ENCODE assay signal across 20 cellular contexts in the genomic region with DNA sequence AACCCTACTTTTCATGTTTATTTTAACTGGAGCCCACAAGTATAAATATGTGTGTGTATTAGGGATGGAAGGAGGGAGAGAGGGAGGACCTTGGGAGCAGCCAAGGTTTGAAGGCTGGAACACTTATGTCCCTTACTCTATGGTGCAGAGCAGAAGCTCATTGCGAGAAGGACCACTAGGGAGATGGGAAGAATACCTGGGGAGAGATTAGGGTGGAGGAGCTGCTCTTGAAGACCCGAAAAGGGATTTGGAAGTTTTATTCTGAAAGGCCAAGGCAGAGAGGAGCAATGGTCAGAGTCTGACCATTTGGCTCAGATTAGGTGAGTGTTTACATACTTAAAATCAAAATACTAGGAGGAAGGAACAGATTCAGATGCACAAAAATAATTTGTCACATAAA. TPM values are rescaled to one million over a fixed set of nuclear protein-coding genes. Genes with fewer than 3 reads are reported as not detected.
A peak's percentile ranks its signal among the peaks of the same experiment; 100 is the strongest.
DNase-seq lines count a peak whose midpoint lies in the region; ATAC-seq and TF ChIP-seq lines count a peak whose summit lies in the region.
"Had no signal": no experiment of that assay in that cellular context is flagged by ENCODE, and none has a peak within 500 bp of the region (broad histone marks: within the 10 kb centered on the region; RNA-seq: fewer than 3 reads in every experiment).

No MANE protein-coding gene starts in this region.

- CTCF ChIA-PET in CD4-positive, alpha-beta memory T cell (lab: Charles Lee; ENCODE audit: partially characterized antibody): interaction anchor here (1.2 to 15.3 kb wide), 7 partner anchors 9 to 84 kb away, joined by 3 to 276 read pairs (median 69); partner anchors contain the start of gene CD2

- H3K27me3 ChIP-seq in CD4-positive, alpha-beta memory T cell (ENCODE audit: insufficient read depth, low read length): no peaks in the 10 kb centered on the region
- no peaks in the 10 kb centered on the region for H3K27me3 ChIP-seq in DND-41 (ENCODE audit: insufficient read depth, low read length, poor library complexity)
- H3K27me3 ChIP-seq: ovary, right lobe of liver, upper lobe of left lung had no signal

- H3K36me3 ChIP-seq in CD4-positive, alpha-beta memory T cell (ENCODE audit: insufficient read depth, low read length): peaks cover 66% of the 10 kb centered on the region
- no peaks in the 10 kb centered on the region for H3K36me3 ChIP-seq in DND-41 (ENCODE audit: insufficient read depth, low read length)
- H3K36me3 ChIP-seq: ovary, right lobe of liver, upper lobe of left lung had no signal

- peaks cover 81% of the 10 kb centered on the region for H3K4me1 ChIP-seq in CD4-positive, alpha-beta memory T cell (ENCODE audit: insufficient read depth, low read length)
- H3K4me1 ChIP-seq in DND-41 (ENCODE audit: insufficient read depth, low read length): peaks cover 66% of the 10 kb centered on the region

- H4K20me1 ChIP-seq in DND-41 (ENCODE audit: insufficient read depth, low read length): no peaks in the 10 kb centered on the region

- POLR2A ChIA-PET in CD4-positive, alpha-beta memory T cell (lab: Charles Lee; ENCODE audit: partially characterized antibody): interaction anchor here (0.9 to 33.0 kb wide), 12 partner anchors 0 to 344 kb away, joined by 3 to 1832 read pairs (median 6); partner anchors contain the start of genes CD2 and TTF2
- POLR2A ChIA-PET in naive thymus-derived CD8-positive, alpha-beta T cell (lab: Charles Lee): interaction anchor here (1.8 to 10.6 kb wide), 5 partner anchors 11 to 224 kb away, joined by 5 to 285 read pairs (median 25); partner anchors contain the start of gene CD2

- peak overlapping the region; percentile 76 to 94 (median 84) for H3K4me3 Mint-ChIP-seq in CD4-positive, alpha-beta memory T cell
- peak overlapping the region; percentile 30 to 91 (median 88) for H3K4me3 Mint-ChIP-seq in naive thymus-derived CD8-positive, alpha-beta T cell
- H3K4me3 Mint-ChIP-seq: GM23338 had no signal

- peaks cover 64 to 91% (median 74%) of the 10 kb centered on the region in 4 donors for H3K4me1 Mint-ChIP-seq in CD4-positive, alpha-beta memory T cell
- H3K4me1 Mint-ChIP-seq in naive thymus-derived CD8-positive, alpha-beta T cell: peaks cover 45 to 85% (median 81%) of the 10 kb centered on the region in 4 donors

- H3K9ac ChIP-seq in DND-41 (ENCODE audit: low read depth, low read length): peak overlapping the region; percentile 41

- H3K4me3 ChIP-seq in CD4-positive, alpha-beta memory T cell (ENCODE audit: low read length in 2 of 2): peak overlapping the region in 1 of 2 donors; percentile 27
- no peak overlapping the region for H3K4me3 ChIP-seq in DND-41 (ENCODE audit: low read depth in 1 of 2, low read length in 2 of 2)
- H3K4me3 ChIP-seq: coronary artery, GM23338, ovary, right lobe of liver, upper lobe of left lung had no signal

- no peaks in the 10 kb centered on the region for H3K9me3 Mint-ChIP-seq in CD4-positive, alpha-beta memory T cell
- H3K9me3 Mint-ChIP-seq in activated naive CD4-positive, alpha-beta T cell treated with anti-CD3 and anti-CD28 coated beads, Interleukin-2, amount 50 U/mL, for 72 hours: no peaks in the 10 kb centered on the region
- H3K9me3 Mint-ChIP-seq in naive thymus-derived CD8-positive, alpha-beta T cell: no peaks in the 10 kb centered on the region
- H3K9me3 Mint-ChIP-seq: GM23338 had no signal

- DNase-seq in CD4-positive, alpha-beta memory T cell: no peak
- DNase-seq in DND-41: no peak
- no peak for DNase-seq in activated naive CD4-positive, alpha-beta T cell treated with anti-CD3 and anti-CD28 coated beads, Interleukin-2, amount 50 U/mL, for 72 hours (ENCODE audit: low spot score in 2 of 2)
- DNase-seq in naive thymus-derived CD8-positive, alpha-beta T cell: no peak
- no peak for DNase-seq in DMS153 (lab: John Stamatoyannopoulos, UW)
- DNase-seq: activated CD4-positive, alpha-beta T cell treated with anti-CD3 and anti-CD28 coated beads, Interleukin-2, amount 50 U/mL, for 4 hours; activated gamma-delta T cell; Calu3; KBM-7; NCI-H1048; NCI-H2107; NCI-H510A; ovary; right lobe of liver; stimulated activated naive CD4-positive, alpha-beta T cell treated with Interleukin-2 at 50 U/mL for 16 hours; upper lobe of left lung had no signal

- H3K27ac Mint-ChIP-seq in CD4-positive, alpha-beta memory T cell: peak overlapping the region; percentile 97 to 99 (median 98)
- peak overlapping the region; percentile 100 for H3K27ac Mint-ChIP-seq in activated naive CD4-positive, alpha-beta T cell treated with anti-CD3 and anti-CD28 coated beads, Interleukin-2, amount 50 U/mL, for 72 hours
- H3K27ac Mint-ChIP-seq in naive thymus-derived CD8-positive, alpha-beta T cell: peak overlapping the region; percentile 97 to 99 (median 98)
- H3K27ac Mint-ChIP-seq: GM23338 had no signal

- no peaks in the 10 kb centered on the region for H3K9me3 ChIP-seq in CD4-positive, alpha-beta memory T cell (ENCODE audit: control insufficient read depth in 1 of 2, low read length in 2 of 2)
- no peaks in the 10 kb centered on the region for H3K9me3 ChIP-seq in DND-41 (ENCODE audit: insufficient read depth, low read length, severe bottlenecking)
- H3K9me3 ChIP-seq: ovary, right lobe of liver, upper lobe of left lung had no signal

- peaks cover 92% of the 10 kb centered on the region in 2 donors for H3K36me3 Mint-ChIP-seq in CD4-positive, alpha-beta memory T cell
- peaks cover 95 to 99% of the 10 kb centered on the region in 2 donors for H3K36me3 Mint-ChIP-seq in activated naive CD4-positive, alpha-beta T cell treated with anti-CD3 and anti-CD28 coated beads, Interleukin-2, amount 50 U/mL, for 72 hours
- H3K36me3 Mint-ChIP-seq in naive thymus-derived CD8-positive, alpha-beta T cell: peaks cover 29 to 88% (median 80%) of the 10 kb centered on the region in 3 donors

- no peaks in the 10 kb centered on the region for H3K79me2 ChIP-seq in DND-41 (ENCODE audit: insufficient read depth, low read length)

- peak overlapping the region; percentile 67 for H2AFZ ChIP-seq in DND-41 (ENCODE audit: low read depth, low read length)

- no peaks in the 10 kb centered on the region for H3K27me3 Mint-ChIP-seq in CD4-positive, alpha-beta memory T cell
- H3K27me3 Mint-ChIP-seq in naive thymus-derived CD8-positive, alpha-beta T cell: no peaks in the 10 kb centered on the region

- no peak for TF ChIP-seq CTCF in DND-41 (IDR thresholded peaks at IDR 0.05; ENCODE audit: borderline replicate concordance, extremely low read depth, low read length, poor library complexity, severe bottlenecking)

- H3K27ac ChIP-seq in CD4-positive, alpha-beta memory T cell (ENCODE audit: low read depth, low read length): peak overlapping the region; percentile 88
- H3K27ac ChIP-seq in DND-41 (ENCODE audit: low read length): peak overlapping the region; percentile 100
- H3K27ac ChIP-seq: coronary artery, ovary, right lobe of liver had no signal

- intact Hi-C loops in CD4-positive, alpha-beta memory T cell (cut with micrococcal nuclease): loop anchor here (10.0 kb wide), 1 partner anchor 387 kb away; the partner anchor contains the start of gene ATP1A1

- ATAC-seq in DND-41 (ENCODE audit: insufficient read depth, low read depth) (no peak), GM18498 (IDR thresholded peaks at IDR 0.05; ENCODE audit: unreplicated experiment) (no peak), GM21515 (IDR thresholded peaks at IDR 0.05; ENCODE audit: unreplicated experiment) (no peak)
- ATAC-seq in activated naive CD4-positive, alpha-beta T cell treated with anti-CD3 and anti-CD28 coated beads, Interleukin-2, amount 50 U/mL, for 72 hours: no peak
- no peak for ATAC-seq in naive thymus-derived CD8-positive, alpha-beta T cell
- ATAC-seq: GM23338 had no signal

- no peak overlapping the region for H3K4me2 ChIP-seq in DND-41 (ENCODE audit: insufficient read depth, low read length)
- H3K4me2 ChIP-seq: GM23338 had no signal

RNA-seq across cellular contexts. Expression of gene CD2, which starts 8.1 kb away (rescaled TPM):
- 100 to 1,000 TPM; 305 to 316 TPM for total RNA-seq in CD4-positive, alpha-beta memory T cell
- polyA plus RNA-seq in CD4-positive, alpha-beta memory T cell: 100 to 1,000 TPM; 409 to 471 TPM
- 100 to 1,000 TPM; 291 to 437 TPM for total RNA-seq in activated naive CD4-positive, alpha-beta T cell treated with anti-CD3 and anti-CD28 coated beads, Interleukin-2, amount 50 U/mL, for 72 hours
- total RNA-seq in naive thymus-derived CD8-positive, alpha-beta T cell: 100 to 1,000 TPM; 178 to 189 TPM
- polyA plus RNA-seq in naive thymus-derived CD8-positive, alpha-beta T cell: 100 to 1,000 TPM; 197 to 240 (median 222) TPM
- total RNA-seq: Calu3, GM23338 had no signal
- polyA plus RNA-seq: GM23338 had no signal
